ENCODE assay signal across 20 cellular contexts in the genomic region with DNA sequence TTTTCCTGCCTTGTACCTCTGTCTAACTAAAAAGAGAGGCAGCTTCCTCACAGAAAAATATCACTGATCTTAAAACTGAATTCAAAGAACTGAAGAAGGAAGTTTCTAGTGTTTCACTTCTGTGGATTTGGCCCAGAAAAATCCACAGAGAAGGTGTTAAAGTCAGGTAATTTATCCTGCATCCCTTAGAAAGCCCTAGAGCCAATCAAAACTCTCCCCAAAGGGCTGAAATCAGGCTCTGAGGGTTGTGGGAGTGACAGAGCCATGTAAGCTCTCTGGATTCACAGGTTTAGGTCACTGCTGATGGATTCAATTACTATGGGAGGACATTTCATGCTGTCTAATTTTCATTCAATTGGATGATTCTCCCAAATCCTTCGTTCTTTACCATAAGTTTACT.
"Had no signal": no experiment of that assay in that cellular context is flagged by ENCODE, and none has a peak within 500 bp of the region (broad histone marks: within the 10 kb centered on the region; RNA-seq: fewer than 3 reads in every experiment).

No MANE protein-coding gene starts in this region.

- H3K9me3 ChIP-seq: adrenal gland, thyroid gland, uterus had no signal

- H3K4me3 Mint-ChIP-seq: activated naive CD4-positive, alpha-beta T cell treated with anti-CD3 and anti-CD28 coated beads, Interleukin-2, amount 50 U/mL, for 24 hours; natural killer cell treated with Interleukin-12 subunit alpha and Interleukin-12 subunit beta and Interleukin-15 and Interleukin-18, amount 100 ng/mL, for 72 hours; stimulated activated naive B cell treated with anti-CD40 and anti-IgM and Interleukin-4, amounts not matched to agents 10 μg/mL and 1 μg/mL and 100 μg/mL, for 72 hours had no signal

- H3K27ac Mint-ChIP-seq: activated naive CD4-positive, alpha-beta T cell treated with anti-CD3 and anti-CD28 coated beads, Interleukin-2, amount 50 U/mL, for 24 hours; progenitor cell of endocrine pancreas; stimulated activated naive B cell treated with anti-CD40 and anti-IgM and Interleukin-4, amounts not matched to agents 10 μg/mL and 1 μg/mL and 100 μg/mL, for 72 hours had no signal

- H3K27me3 Mint-ChIP-seq: activated naive CD4-positive, alpha-beta T cell treated with anti-CD3 and anti-CD28 coated beads, Interleukin-2, amount 50 U/mL, for 24 hours had no signal

- H3K36me3 Mint-ChIP-seq: activated naive CD4-positive, alpha-beta T cell treated with anti-CD3 and anti-CD28 coated beads, Interleukin-2, amount 50 U/mL, for 24 hours; natural killer cell treated with Interleukin-12 subunit alpha and Interleukin-12 subunit beta and Interleukin-15 and Interleukin-18, amount 100 ng/mL, for 72 hours had no signal

- DNase-seq: activated CD4-positive, alpha-beta T cell treated with anti-CD3 and anti-CD28 coated beads, Interleukin-2, amount 50 U/mL, for 1 hour; activated CD4-positive, CD25-positive, alpha-beta regulatory T cell; activated T-cell treated with anti-CD3 and anti-CD28 coated beads for 4 hours; adrenal gland; dorsolateral prefrontal cortex; hippocampal formation; kidney glomerular epithelial cell; mesendoderm; occipital lobe; right cardiac atrium; stimulated activated CD4-positive, alpha-beta T cell treated with anti-CD3 and anti-CD28 coated beads, Interleukin-15, amount 100 ng/mL, for 24 hours; stimulated activated CD4-positive, alpha-beta T cell treated with anti-CD3 and anti-CD28 coated beads, Interleukin-4, amount 100 ng/mL, for 1 hour; stimulated activated naive B cell treated with anti-CD40 and anti-IgM and Interleukin-4, amounts not matched to agents 10 μg/mL and 1 μg/mL and 100 μg/mL, for 72 hours; thyroid gland; uterus had no signal

- H3K9me3 Mint-ChIP-seq: activated naive CD4-positive, alpha-beta T cell treated with anti-CD3 and anti-CD28 coated beads, Interleukin-2, amount 50 U/mL, for 24 hours; natural killer cell treated with Interleukin-12 subunit alpha and Interleukin-12 subunit beta and Interleukin-15 and Interleukin-18, amount 100 ng/mL, for 72 hours; stimulated activated naive B cell treated with anti-CD40 and anti-IgM and Interleukin-4, amounts not matched to agents 10 μg/mL and 1 μg/mL and 100 μg/mL, for 72 hours had no signal

- H3K27ac ChIP-seq: adrenal gland, dorsolateral prefrontal cortex, skin epidermis, thyroid gland, uterus had no signal

- H3K4me1 ChIP-seq: adrenal gland, thyroid gland, uterus had no signal

- H3K4me3 ChIP-seq: adrenal gland, dorsolateral prefrontal cortex, skin epidermis, thyroid gland, uterus had no signal

- ATAC-seq: esophagus mucosa; natural killer cell treated with Interleukin-12 subunit alpha and Interleukin-12 subunit beta and Interleukin-15 and Interleukin-18, amount 100 ng/mL, for 72 hours; right cardiac atrium; stimulated activated naive B cell treated with anti-CD40 and anti-IgM and Interleukin-4, amounts not matched to agents 10 μg/mL and 1 μg/mL and 100 μg/mL, for 72 hours had no signal

- H3K36me3 ChIP-seq: adrenal gland, thyroid gland, uterus had no signal
